7 cellular contexts compared by ENCODE assay signal in genomic region chr6:6918216-6918983, GRCh38.
A peak's percentile ranks its signal among the peaks of the same experiment; 100 is the strongest.
DNase-seq lines count a peak whose midpoint lies in the region; ATAC-seq and TF ChIP-seq lines count a peak whose summit lies in the region.

No MANE protein-coding gene starts in this region.

- peaks cover 57% of the 10 kb centered on the region for H3K27me3 Mint-ChIP-seq in activated naive CD4-positive, alpha-beta T cell treated with anti-CD3 and anti-CD28 coated beads, Interleukin-2, amount 10 ng/mL, durations not matched to agents 7 days and 5 days

- H3K9me3 Mint-ChIP-seq in activated naive CD4-positive, alpha-beta T cell treated with anti-CD3 and anti-CD28 coated beads, Interleukin-2, amount 10 ng/mL, durations not matched to agents 7 days and 5 days, result no peaks in the 10 kb centered on the region

- DNase-seq in HFF-Myc (ENCODE audit: extremely low read depth, low read depth) (peak; percentile 33), NCI-H1694 (lab: John Stamatoyannopoulos, UW) (peak; percentile 27), putamen (ENCODE audit: low spot score) (no peak), NCI-H2107 treated with DMSO at 0.1 percent for 48 hours (lab: John Stamatoyannopoulos, UW; ENCODE audit: unreplicated experiment) (no peak)
- peak; percentile 35 for DNase-seq in activated naive CD4-positive, alpha-beta T cell treated with anti-CD3 and anti-CD28 coated beads, Interleukin-2, amount 10 ng/mL, durations not matched to agents 7 days and 5 days
- peak; percentile 59 to 76 for DNase-seq in stimulated activated CD4-positive, alpha-beta T cell treated with anti-CD3 and anti-CD28 coated beads, Interleukin-12 subunit alpha, Interleukin-12 subunit beta, amount 100 ng/mL, for 24 hours (ENCODE audit: low read depth in 2 of 2)

- no peak for TF ChIP-seq CTCF in HFF-Myc (IDR thresholded peaks at IDR 0.05; ENCODE audit: low read depth, low read length, missing control alignments)

- no peak overlapping the region for H3K4me3 ChIP-seq in HFF-Myc (replicated peaks; ENCODE audit: low read depth, low read length)

- ATAC-seq in GM18519 (IDR thresholded peaks at IDR 0.05; ENCODE audit: low FRiP score, unreplicated experiment), result peak; percentile 87

- H3K4me3 Mint-ChIP-seq in activated naive CD4-positive, alpha-beta T cell treated with anti-CD3 and anti-CD28 coated beads, Interleukin-2, amount 10 ng/mL, durations not matched to agents 7 days and 5 days, result no peak overlapping the region

- H3K36me3 Mint-ChIP-seq in activated naive CD4-positive, alpha-beta T cell treated with anti-CD3 and anti-CD28 coated beads, Interleukin-2, amount 10 ng/mL, durations not matched to agents 7 days and 5 days, result no peaks in the 10 kb centered on the region

- H3K4me1 Mint-ChIP-seq in activated naive CD4-positive, alpha-beta T cell treated with anti-CD3 and anti-CD28 coated beads, Interleukin-2, amount 10 ng/mL, durations not matched to agents 7 days and 5 days, result peaks cover 8% of the 10 kb centered on the region

- H3K27ac Mint-ChIP-seq in activated naive CD4-positive, alpha-beta T cell treated with anti-CD3 and anti-CD28 coated beads, Interleukin-2, amount 10 ng/mL, durations not matched to agents 7 days and 5 days, result no peak overlapping the region

- CTCF ChIA-PET in activated naive CD4-positive, alpha-beta T cell treated with anti-CD3 and anti-CD28 coated beads, Interleukin-2, amount 10 ng/mL, durations not matched to agents 7 days and 5 days (lab: Charles Lee), result no interaction called here

Comparison
In these comparisons a context has a peak if more than half of its experiments do, and no peak if none do; other contexts are left out.
1. DNase-seq: peak in HFF-Myc (single experiment), NCI-H1694 (single experiment), activated naive CD4-positive, alpha-beta T cell treated with anti-CD3 and anti-CD28 coated beads, Interleukin-2, amount 10 ng/mL, durations not matched to agents 7 days and 5 days (single experiment) and stimulated activated CD4-positive, alpha-beta T cell treated with anti-CD3 and anti-CD28 coated beads, Interleukin-12 subunit alpha, Interleukin-12 subunit beta, amount 100 ng/mL, for 24 hours (2 of 2); none in putamen (single experiment) and NCI-H2107 treated with DMSO at 0.1 percent for 48 hours (single experiment).